2 cellular contexts compared by ENCODE assay signal in the genomic region with DNA sequence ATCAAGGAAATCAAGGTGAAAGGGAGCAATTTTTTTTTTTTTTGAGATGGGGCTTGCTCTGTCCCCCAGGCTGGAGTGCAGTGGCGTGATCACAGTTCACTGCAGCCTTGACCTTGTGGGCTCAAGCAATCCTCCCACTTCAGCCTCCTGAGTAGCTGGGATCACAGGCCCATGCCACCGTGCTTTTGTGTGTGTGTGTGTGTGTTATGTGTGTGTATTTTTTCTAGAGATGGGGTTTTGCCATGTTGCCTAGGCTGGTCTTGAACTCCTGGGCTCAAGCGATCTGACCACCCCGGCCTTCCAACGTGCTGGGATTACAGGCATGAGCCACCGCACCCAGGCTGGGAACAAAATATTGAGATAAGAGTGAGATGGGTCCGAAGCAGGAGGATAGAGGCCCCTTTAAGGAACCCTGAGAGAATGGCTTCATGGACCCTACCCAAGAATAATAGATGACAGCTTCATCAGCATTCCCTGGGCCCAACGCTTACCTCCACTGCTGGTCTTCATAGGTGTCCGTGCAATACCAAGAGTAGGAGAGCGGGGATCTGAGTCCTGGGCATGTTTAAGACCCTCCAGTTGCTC.
TF ChIP-seq lines count a peak whose summit lies in the region.

No MANE protein-coding gene starts in this region.

TF ChIP-seq in GM23338, 12 proteins besides CTCF, POLR2A, EP300 and RAD21 (continued from another document):
- TF ChIP-seq ZNF462 (CRISPR knock-in tag; IDR thresholded peaks at IDR 0.05) (no peak), ZNF114 (CRISPR knock-in tag; IDR thresholded peaks at IDR 0.05) (no peak), NANOG (IDR thresholded peaks at IDR 0.05; ENCODE audit: borderline replicate concordance) (no peak), STAT1 (IDR thresholded peaks at IDR 0.05; ENCODE audit: unreplicated experiment) (no peak)
- TF ChIP-seq, protein P1, sequence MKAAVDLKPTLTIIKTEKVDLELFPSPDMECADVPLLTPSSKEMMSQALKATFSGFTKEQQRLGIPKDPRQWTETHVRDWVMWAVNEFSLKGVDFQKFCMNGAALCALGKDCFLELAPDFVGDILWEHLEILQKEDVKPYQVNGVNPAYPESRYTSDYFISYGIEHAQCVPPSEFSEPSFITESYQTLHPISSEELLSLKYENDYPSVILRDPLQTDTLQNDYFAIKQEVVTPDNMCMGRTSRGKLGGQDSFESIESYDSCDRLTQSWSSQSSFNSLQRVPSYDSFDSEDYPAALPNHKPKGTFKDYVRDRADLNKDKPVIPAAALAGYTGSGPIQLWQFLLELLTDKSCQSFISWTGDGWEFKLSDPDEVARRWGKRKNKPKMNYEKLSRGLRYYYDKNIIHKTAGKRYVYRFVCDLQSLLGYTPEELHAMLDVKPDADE (IDR thresholded peaks at IDR 0.05), result no peak
- TF ChIP-seq, protein P2, sequence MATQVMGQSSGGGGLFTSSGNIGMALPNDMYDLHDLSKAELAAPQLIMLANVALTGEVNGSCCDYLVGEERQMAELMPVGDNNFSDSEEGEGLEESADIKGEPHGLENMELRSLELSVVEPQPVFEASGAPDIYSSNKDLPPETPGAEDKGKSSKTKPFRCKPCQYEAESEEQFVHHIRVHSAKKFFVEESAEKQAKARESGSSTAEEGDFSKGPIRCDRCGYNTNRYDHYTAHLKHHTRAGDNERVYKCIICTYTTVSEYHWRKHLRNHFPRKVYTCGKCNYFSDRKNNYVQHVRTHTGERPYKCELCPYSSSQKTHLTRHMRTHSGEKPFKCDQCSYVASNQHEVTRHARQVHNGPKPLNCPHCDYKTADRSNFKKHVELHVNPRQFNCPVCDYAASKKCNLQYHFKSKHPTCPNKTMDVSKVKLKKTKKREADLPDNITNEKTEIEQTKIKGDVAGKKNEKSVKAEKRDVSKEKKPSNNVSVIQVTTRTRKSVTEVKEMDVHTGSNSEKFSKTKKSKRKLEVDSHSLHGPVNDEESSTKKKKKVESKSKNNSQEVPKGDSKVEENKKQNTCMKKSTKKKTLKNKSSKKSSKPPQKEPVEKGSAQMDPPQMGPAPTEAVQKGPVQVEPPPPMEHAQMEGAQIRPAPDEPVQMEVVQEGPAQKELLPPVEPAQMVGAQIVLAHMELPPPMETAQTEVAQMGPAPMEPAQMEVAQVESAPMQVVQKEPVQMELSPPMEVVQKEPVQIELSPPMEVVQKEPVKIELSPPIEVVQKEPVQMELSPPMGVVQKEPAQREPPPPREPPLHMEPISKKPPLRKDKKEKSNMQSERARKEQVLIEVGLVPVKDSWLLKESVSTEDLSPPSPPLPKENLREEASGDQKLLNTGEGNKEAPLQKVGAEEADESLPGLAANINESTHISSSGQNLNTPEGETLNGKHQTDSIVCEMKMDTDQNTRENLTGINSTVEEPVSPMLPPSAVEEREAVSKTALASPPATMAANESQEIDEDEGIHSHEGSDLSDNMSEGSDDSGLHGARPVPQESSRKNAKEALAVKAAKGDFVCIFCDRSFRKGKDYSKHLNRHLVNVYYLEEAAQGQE (IDR thresholded peaks at IDR 0.05; ENCODE audit: unreplicated experiment), result no peak
TF ChIP-seq in GM23338: peak in this region for 0.

TF ChIP-seq in WTC11, 78 proteins besides CTCF, POLR2A, EP300 and RAD21 (continued from another document):
- TF ChIP-seq STAT6 (CRISPR knock-in tag; conservative IDR thresholded peaks at IDR 0.05; ENCODE audit: low read depth) (no peak), JAZF1 (CRISPR knock-in tag; IDR thresholded peaks at IDR 0.05) (no peak), ZMAT4 (CRISPR knock-in tag; IDR thresholded peaks at IDR 0.05) (no peak), FOXP4 (CRISPR knock-in tag; IDR thresholded peaks at IDR 0.05) (no peak), NFATC4 (CRISPR knock-in tag; IDR thresholded peaks at IDR 0.05) (no peak)
- TF ChIP-seq, protein P3, sequence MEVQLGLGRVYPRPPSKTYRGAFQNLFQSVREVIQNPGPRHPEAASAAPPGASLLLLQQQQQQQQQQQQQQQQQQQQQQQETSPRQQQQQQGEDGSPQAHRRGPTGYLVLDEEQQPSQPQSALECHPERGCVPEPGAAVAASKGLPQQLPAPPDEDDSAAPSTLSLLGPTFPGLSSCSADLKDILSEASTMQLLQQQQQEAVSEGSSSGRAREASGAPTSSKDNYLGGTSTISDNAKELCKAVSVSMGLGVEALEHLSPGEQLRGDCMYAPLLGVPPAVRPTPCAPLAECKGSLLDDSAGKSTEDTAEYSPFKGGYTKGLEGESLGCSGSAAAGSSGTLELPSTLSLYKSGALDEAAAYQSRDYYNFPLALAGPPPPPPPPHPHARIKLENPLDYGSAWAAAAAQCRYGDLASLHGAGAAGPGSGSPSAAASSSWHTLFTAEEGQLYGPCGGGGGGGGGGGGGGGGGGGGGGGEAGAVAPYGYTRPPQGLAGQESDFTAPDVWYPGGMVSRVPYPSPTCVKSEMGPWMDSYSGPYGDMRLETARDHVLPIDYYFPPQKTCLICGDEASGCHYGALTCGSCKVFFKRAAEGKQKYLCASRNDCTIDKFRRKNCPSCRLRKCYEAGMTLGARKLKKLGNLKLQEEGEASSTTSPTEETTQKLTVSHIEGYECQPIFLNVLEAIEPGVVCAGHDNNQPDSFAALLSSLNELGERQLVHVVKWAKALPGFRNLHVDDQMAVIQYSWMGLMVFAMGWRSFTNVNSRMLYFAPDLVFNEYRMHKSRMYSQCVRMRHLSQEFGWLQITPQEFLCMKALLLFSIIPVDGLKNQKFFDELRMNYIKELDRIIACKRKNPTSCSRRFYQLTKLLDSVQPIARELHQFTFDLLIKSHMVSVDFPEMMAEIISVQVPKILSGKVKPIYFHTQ (CRISPR knock-in tag; IDR thresholded peaks at IDR 0.05), result no peak
- TF ChIP-seq, protein P4, sequence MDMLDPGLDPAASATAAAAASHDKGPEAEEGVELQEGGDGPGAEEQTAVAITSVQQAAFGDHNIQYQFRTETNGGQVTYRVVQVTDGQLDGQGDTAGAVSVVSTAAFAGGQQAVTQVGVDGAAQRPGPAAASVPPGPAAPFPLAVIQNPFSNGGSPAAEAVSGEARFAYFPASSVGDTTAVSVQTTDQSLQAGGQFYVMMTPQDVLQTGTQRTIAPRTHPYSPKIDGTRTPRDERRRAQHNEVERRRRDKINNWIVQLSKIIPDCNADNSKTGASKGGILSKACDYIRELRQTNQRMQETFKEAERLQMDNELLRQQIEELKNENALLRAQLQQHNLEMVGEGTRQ (CRISPR knock-in tag; IDR thresholded peaks at IDR 0.05), result no peak
- TF ChIP-seq, protein P5, sequence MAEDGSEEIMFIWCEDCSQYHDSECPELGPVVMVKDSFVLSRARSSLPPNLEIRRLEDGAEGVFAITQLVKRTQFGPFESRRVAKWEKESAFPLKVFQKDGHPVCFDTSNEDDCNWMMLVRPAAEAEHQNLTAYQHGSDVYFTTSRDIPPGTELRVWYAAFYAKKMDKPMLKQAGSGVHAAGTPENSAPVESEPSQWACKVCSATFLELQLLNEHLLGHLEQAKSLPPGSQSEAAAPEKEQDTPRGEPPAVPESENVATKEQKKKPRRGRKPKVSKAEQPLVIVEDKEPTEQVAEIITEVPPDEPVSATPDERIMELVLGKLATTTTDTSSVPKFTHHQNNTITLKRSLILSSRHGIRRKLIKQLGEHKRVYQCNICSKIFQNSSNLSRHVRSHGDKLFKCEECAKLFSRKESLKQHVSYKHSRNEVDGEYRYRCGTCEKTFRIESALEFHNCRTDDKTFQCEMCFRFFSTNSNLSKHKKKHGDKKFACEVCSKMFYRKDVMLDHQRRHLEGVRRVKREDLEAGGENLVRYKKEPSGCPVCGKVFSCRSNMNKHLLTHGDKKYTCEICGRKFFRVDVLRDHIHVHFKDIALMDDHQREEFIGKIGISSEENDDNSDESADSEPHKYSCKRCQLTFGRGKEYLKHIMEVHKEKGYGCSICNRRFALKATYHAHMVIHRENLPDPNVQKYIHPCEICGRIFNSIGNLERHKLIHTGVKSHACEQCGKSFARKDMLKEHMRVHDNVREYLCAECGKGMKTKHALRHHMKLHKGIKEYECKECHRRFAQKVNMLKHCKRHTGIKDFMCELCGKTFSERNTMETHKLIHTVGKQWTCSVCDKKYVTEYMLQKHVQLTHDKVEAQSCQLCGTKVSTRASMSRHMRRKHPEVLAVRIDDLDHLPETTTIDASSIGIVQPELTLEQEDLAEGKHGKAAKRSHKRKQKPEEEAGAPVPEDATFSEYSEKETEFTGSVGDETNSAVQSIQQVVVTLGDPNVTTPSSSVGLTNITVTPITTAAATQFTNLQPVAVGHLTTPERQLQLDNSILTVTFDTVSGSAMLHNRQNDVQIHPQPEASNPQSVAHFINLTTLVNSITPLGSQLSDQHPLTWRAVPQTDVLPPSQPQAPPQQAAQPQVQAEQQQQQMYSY (CRISPR knock-in tag; IDR thresholded peaks at IDR 0.05), result no peak
- TF ChIP-seq, protein P6, sequence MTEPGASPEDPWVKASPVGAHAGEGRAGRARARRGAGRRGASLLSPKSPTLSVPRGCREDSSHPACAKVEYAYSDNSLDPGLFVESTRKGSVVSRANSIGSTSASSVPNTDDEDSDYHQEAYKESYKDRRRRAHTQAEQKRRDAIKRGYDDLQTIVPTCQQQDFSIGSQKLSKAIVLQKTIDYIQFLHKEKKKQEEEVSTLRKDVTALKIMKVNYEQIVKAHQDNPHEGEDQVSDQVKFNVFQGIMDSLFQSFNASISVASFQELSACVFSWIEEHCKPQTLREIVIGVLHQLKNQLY (CRISPR knock-in tag; IDR thresholded peaks at IDR 0.05), result no peak
- TF ChIP-seq, protein P7, sequence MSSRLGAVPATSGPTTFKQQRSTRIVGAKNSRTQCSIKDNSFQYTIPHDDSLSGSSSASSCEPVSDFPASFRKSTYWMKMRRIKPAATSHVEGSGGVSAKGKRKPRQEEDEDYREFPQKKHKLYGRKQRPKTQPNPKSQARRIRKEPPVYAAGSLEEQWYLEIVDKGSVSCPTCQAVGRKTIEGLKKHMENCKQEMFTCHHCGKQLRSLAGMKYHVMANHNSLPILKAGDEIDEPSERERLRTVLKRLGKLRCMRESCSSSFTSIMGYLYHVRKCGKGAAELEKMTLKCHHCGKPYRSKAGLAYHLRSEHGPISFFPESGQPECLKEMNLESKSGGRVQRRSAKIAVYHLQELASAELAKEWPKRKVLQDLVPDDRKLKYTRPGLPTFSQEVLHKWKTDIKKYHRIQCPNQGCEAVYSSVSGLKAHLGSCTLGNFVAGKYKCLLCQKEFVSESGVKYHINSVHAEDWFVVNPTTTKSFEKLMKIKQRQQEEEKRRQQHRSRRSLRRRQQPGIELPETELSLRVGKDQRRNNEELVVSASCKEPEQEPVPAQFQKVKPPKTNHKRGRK (CRISPR knock-in tag; IDR thresholded peaks at IDR 0.05; ENCODE audit: borderline replicate concordance), result no peak
TF ChIP-seq in WTC11: peak in this region for 0.
